9 cellular contexts compared by ENCODE assay signal in genomic region chr19:55353803-55354697, GRCh38. TPM values are rescaled to one million over a fixed set of nuclear protein-coding genes. Genes with fewer than 3 reads are reported as not detected.
DNase-seq lines count a peak whose midpoint lies in the region; ATAC-seq and TF ChIP-seq lines count a peak whose summit lies in the region.
"Had no signal": no experiment of that assay in that cellular context is flagged by ENCODE, and none has a peak within 500 bp of the region (broad histone marks: within the 10 kb centered on the region; RNA-seq: fewer than 3 reads in every experiment).

No MANE protein-coding gene starts in this region.

- 1 to 2% methylated on average over 72 of the region's 72 CpGs for WGBS in ectodermal cell, 2 experiments
- 1 to 2% methylated on average over 64 to 72 of the region's 72 CpGs for WGBS in lung, 2 donors

- peak overlapping the region; percentile 32 for H3K4me3 ChIP-seq in GM12864 (ENCODE audit: low read depth, low read length)
- H3K4me3 ChIP-seq in ectodermal cell (ENCODE audit: insufficient read depth, low read depth, low read length) = peak overlapping the region; percentile 22
- no peak overlapping the region for H3K4me3 ChIP-seq in lung

- H3K27me3 ChIP-seq in ectodermal cell (ENCODE audit: control insufficient read depth, insufficient read depth, low read length, poor library complexity, severe bottlenecking) (peaks cover 61% of the 10 kb centered on the region), lung (ENCODE audit: control insufficient read depth, insufficient read depth) (no peaks in the 10 kb centered on the region)

- H3K27ac ChIP-seq in ectodermal cell (ENCODE audit: insufficient read depth, low read depth, low read length, poor library complexity, severe bottlenecking) (no peak overlapping the region), lung (ENCODE audit: low read depth in 1 of 2, low read length in 1 of 2) (no peak overlapping the region)
- H3K27ac ChIP-seq: VCaP had no signal

- DNase-seq in GM12864 (ENCODE audit: low read depth) (no peak), NCI-H2029 treated with DMSO at 0.1 percent for 48 hours (lab: John Stamatoyannopoulos, UW) (peak; percentile 23), lung (ENCODE audit: low spot score) (no peak)
- peak; percentile 20 to 43 for DNase-seq in activated CD4-positive, alpha-beta T cell treated with anti-CD3 and anti-CD28 coated beads, Interleukin-2, amount 50 U/mL, for 24 hours (ENCODE audit: low read depth in 1 of 2, low spot score in 1 of 2)
- peak; percentile 29 for DNase-seq in stimulated activated CD8-positive, alpha-beta memory T cell treated with anti-CD3 and anti-CD28 coated beads, Interleukin-15, amount 100 ng/mL, for 24 hours (ENCODE audit: low read depth)

- H3K4me1 ChIP-seq in ectodermal cell (ENCODE audit: control insufficient read depth, insufficient read depth, low read length) = peaks cover 7% of the 10 kb centered on the region
- H3K4me1 ChIP-seq in lung (ENCODE audit: control insufficient read depth in 2 of 2, insufficient read depth in 2 of 2, low read length in 2 of 2) = peaks cover 0 to 11% of the 10 kb centered on the region in 2 donors

- H3K9me3 ChIP-seq in ectodermal cell (ENCODE audit: control insufficient read depth, low read length) (no peaks in the 10 kb centered on the region), lung (ENCODE audit: control insufficient read depth in 2 of 2, insufficient read depth in 1 of 2, low read length in 1 of 2) (peaks cover 0 to 3% of the 10 kb centered on the region in 2 donors)

- H3K36me3 ChIP-seq in ectodermal cell (ENCODE audit: control insufficient read depth, insufficient read depth, low read length) (no peaks in the 10 kb centered on the region), lung (ENCODE audit: control insufficient read depth in 2 of 2, insufficient read depth in 2 of 2, low read length in 2 of 2) (no peaks in the 10 kb centered on the region)

- ATAC-seq in lung (ENCODE audit: insufficient read depth, low FRiP score) (peak; percentile 39), HG02981 (IDR thresholded peaks at IDR 0.05; ENCODE audit: unreplicated experiment) (no peak), HG03159 (IDR thresholded peaks at IDR 0.05; ENCODE audit: unreplicated experiment) (no peak)

- TF ChIP-seq CTCF in GM12864 (IDR thresholded peaks at IDR 0.05; ENCODE audit: low read depth, low read length, missing control alignments) (no peak), lung (IDR thresholded peaks at IDR 0.05; ENCODE audit: control extremely low read depth, extremely low read depth) (no peak)

RNA-seq across cellular contexts. Expression of gene COX6B2, which starts 0.5 kb away (rescaled TPM):
- 0.56 TPM for polyA plus RNA-seq in ectodermal cell (2013, experiment 1 of 4)
- 0.94 TPM for polyA plus RNA-seq in ectodermal cell (2013, experiment 2 of 4)
- 1.3 TPM for polyA plus RNA-seq in ectodermal cell (2013, experiment 3 of 4)
- 1.5 TPM for polyA plus RNA-seq in ectodermal cell (2013, experiment 4 of 4)
- total RNA-seq in lung = 1 to 10 TPM in 1 of 2 donors, not detected in 1; 1.4 TPM
- polyA plus RNA-seq in lung = under 1 TPM; 0.16 to 0.50 TPM

RNA-seq across cellular contexts. Expression of gene GARIN5B, which starts 9.0 kb away (rescaled TPM):
- polyA plus RNA-seq in ectodermal cell (2013, experiment 1 of 4) = not detected
- 0.07 TPM for polyA plus RNA-seq in ectodermal cell (2013, experiment 2 of 4)
- polyA plus RNA-seq in ectodermal cell (2013, experiment 3 of 4) = 0.16 TPM
- 0.12 TPM for polyA plus RNA-seq in ectodermal cell (2013, experiment 4 of 4)
- total RNA-seq in lung = under 1 TPM in 1 of 2 donors, not detected in 1; 0.09 TPM
- polyA plus RNA-seq in lung = not detected

RNA-seq across cellular contexts. Expression of gene KMT5C, which starts 14.4 kb away (rescaled TPM):
- polyA plus RNA-seq in ectodermal cell (2013, experiment 1 of 4) = 51.0 TPM
- polyA plus RNA-seq in ectodermal cell (2013, experiment 2 of 4) = 45.4 TPM
- 41.6 TPM for polyA plus RNA-seq in ectodermal cell (2013, experiment 3 of 4)
- polyA plus RNA-seq in ectodermal cell (2013, experiment 4 of 4) = 44.1 TPM
- total RNA-seq in lung = 10 to 100 TPM; 14.1 to 16.5 TPM
- polyA plus RNA-seq in lung = 10 to 100 TPM in 1 of 2 donors, 1 to 10 TPM in 1; 6.7 to 10.9 TPM

RNA-seq across cellular contexts. Expression of gene IL11, which starts 16.2 kb away (rescaled TPM):
- polyA plus RNA-seq in ectodermal cell (2013, experiment 1 of 4) = 0.52 TPM
- 0.32 TPM for polyA plus RNA-seq in ectodermal cell (2013, experiment 2 of 4)
- polyA plus RNA-seq in ectodermal cell (2013, experiment 3 of 4) = 0.80 TPM
- 0.77 TPM for polyA plus RNA-seq in ectodermal cell (2013, experiment 4 of 4)
- total RNA-seq in lung = under 1 TPM in 1 of 2 donors, not detected in 1; 0.74 TPM
- polyA plus RNA-seq in lung = under 1 TPM; 0.26 to 0.41 TPM

RNA-seq across cellular contexts. Expression of gene TMEM190, which starts 22.6 kb away (rescaled TPM):
- polyA plus RNA-seq in ectodermal cell (2013, experiment 1 of 4) = not detected
- not detected for polyA plus RNA-seq in ectodermal cell (2013, experiment 2 of 4)
- 2.2 TPM for polyA plus RNA-seq in ectodermal cell (2013, experiment 3 of 4)
- not detected for polyA plus RNA-seq in ectodermal cell (2013, experiment 4 of 4)
- total RNA-seq in lung = 100 to 1,000 TPM in 1 of 2 donors, 10 to 100 TPM in 1; 14.3 to 106 TPM
- polyA plus RNA-seq in lung = 10 to 100 TPM; 56.2 to 68.8 TPM

Comparison
In these comparisons a context has a peak if more than half of its experiments do, and no peak if none do; other contexts are left out.
1. DNase-seq: peak in NCI-H2029 treated with DMSO at 0.1 percent for 48 hours (single experiment), activated CD4-positive, alpha-beta T cell treated with anti-CD3 and anti-CD28 coated beads, Interleukin-2, amount 50 U/mL, for 24 hours (2 of 2) and stimulated activated CD8-positive, alpha-beta memory T cell treated with anti-CD3 and anti-CD28 coated beads, Interleukin-15, amount 100 ng/mL, for 24 hours (single experiment); none in GM12864 (single experiment) and lung (single experiment).